ENCODE assay signal across 9 cellular contexts in genomic region chr2:197159681-197160211, GRCh38.
DNase-seq lines count a peak whose midpoint lies in the region; ATAC-seq, FAIRE-seq and TF ChIP-seq lines count a peak whose summit lies in the region.
"Had no signal": no experiment of that assay in that cellular context is flagged by ENCODE, and none has a peak within 500 bp of the region (broad histone marks: within the 10 kb centered on the region; RNA-seq: fewer than 3 reads in every experiment).

No MANE protein-coding gene starts in this region.

- H3K9me3 Mint-ChIP-seq in activated naive CD8-positive, alpha-beta T cell treated with anti-CD3 and anti-CD28 coated beads, Interleukin-2, amount 50 U/mL, for 24 hours, result peaks cover 13% of the 10 kb centered on the region

- intact Hi-C loops in pancreas (cut with DNase I), result no loop called here

- H3K4me1 Mint-ChIP-seq in activated naive CD8-positive, alpha-beta T cell treated with anti-CD3 and anti-CD28 coated beads, Interleukin-2, amount 50 U/mL, for 24 hours, result peaks cover 90% of the 10 kb centered on the region

- no peak overlapping the region for H3K27ac ChIP-seq in pancreas
- H3K27ac ChIP-seq: KMS-11 had no signal

- 83 to 89% methylated on average over 4 of the region's 4 CpGs for WGBS in pancreas, 2 donors

- H3K27me3 Mint-ChIP-seq in activated naive CD8-positive, alpha-beta T cell treated with anti-CD3 and anti-CD28 coated beads, Interleukin-2, amount 50 U/mL, for 24 hours, result no peaks in the 10 kb centered on the region

- H3K27me3 ChIP-seq in pancreas, result no peaks in the 10 kb centered on the region

- TF ChIP-seq CTCF in pancreas (IDR thresholded peaks at IDR 0.05), result no peak

- peaks cover 36% of the 10 kb centered on the region for H3K36me3 Mint-ChIP-seq in activated naive CD8-positive, alpha-beta T cell treated with anti-CD3 and anti-CD28 coated beads, Interleukin-2, amount 50 U/mL, for 24 hours (ENCODE audit: low read depth)

- no peak for FAIRE-seq in pancreas (lab: Jason Lieb, UNC)

- peak overlapping the region; percentile 94 for H3K27ac Mint-ChIP-seq in activated naive CD8-positive, alpha-beta T cell treated with anti-CD3 and anti-CD28 coated beads, Interleukin-2, amount 50 U/mL, for 24 hours

- H3K9me3 ChIP-seq in pancreas, result no peaks in the 10 kb centered on the region

- no peaks in the 10 kb centered on the region for H3K36me3 ChIP-seq in pancreas

- H3K4me3 Mint-ChIP-seq in activated naive CD8-positive, alpha-beta T cell treated with anti-CD3 and anti-CD28 coated beads, Interleukin-2, amount 50 U/mL, for 24 hours, result peak overlapping the region; percentile 52

- DNase-seq in HS-5 (ENCODE audit: low read depth) (peak; percentile 59), pancreas (no peak), NK-92 (lab: John Stamatoyannopoulos, UW; ENCODE audit: unreplicated experiment) (no peak), NCI-H2196 treated with DMSO at 0.1 percent for 48 hours (lab: John Stamatoyannopoulos, UW; ENCODE audit: unreplicated experiment) (no peak)
- no peak for DNase-seq in activated naive CD8-positive, alpha-beta T cell treated with anti-CD3 and anti-CD28 coated beads, Interleukin-2, amount 50 U/mL, for 24 hours

- H3K4me3 ChIP-seq in pancreas, result no peak overlapping the region

- ATAC-seq in GM18868 (IDR thresholded peaks at IDR 0.05; ENCODE audit: unreplicated experiment) (peak; percentile 45), pancreas (peak in 3 of 4 donors; percentile 13 to 74 (median 35)), HG03565 (IDR thresholded peaks at IDR 0.05; ENCODE audit: unreplicated experiment) (no peak), GM18861 (IDR thresholded peaks at IDR 0.05; ENCODE audit: unreplicated experiment) (no peak)
- ATAC-seq in activated naive CD8-positive, alpha-beta T cell treated with anti-CD3 and anti-CD28 coated beads, Interleukin-2, amount 50 U/mL, for 24 hours, result peak; percentile 95

- H3K4me1 ChIP-seq in pancreas, result no peaks in the 10 kb centered on the region

Comparison
In these comparisons a context has a peak if more than half of its experiments do, and no peak if none do; other contexts are left out.
1. ATAC-seq: peak in GM18868 (single experiment), activated naive CD8-positive, alpha-beta T cell treated with anti-CD3 and anti-CD28 coated beads, Interleukin-2, amount 50 U/mL, for 24 hours (single experiment) and pancreas (3 of 4); none in HG03565 (single experiment) and GM18861 (single experiment).